Comparison of ENCODE assay signal across 8 cellular contexts in the genomic region with DNA sequence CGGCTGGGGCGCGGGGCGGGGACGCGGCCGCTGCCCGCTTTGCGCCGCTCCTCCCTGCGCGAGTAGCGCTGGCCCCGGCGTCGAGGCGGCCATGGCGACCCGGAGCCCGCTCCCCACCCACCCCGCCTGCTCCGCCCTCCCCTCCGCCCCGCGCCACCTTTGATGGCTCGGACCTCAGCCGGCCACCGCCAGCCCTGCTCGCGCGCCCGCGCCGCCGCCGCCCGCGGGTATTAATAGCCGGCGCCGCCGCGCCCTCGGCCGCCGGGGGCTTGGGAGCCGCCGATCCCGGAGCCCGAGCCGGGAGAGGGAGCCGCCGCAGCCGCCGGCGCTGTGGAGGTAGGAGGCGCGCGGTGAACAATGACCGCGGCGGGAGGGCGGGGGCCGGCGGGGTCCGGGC. TPM values are rescaled to one million over a fixed set of nuclear protein-coding genes. Genes with fewer than 3 reads are reported as not detected.
DNase-seq lines count a peak whose midpoint lies in the region; ATAC-seq and TF ChIP-seq lines count a peak whose summit lies in the region.

No MANE protein-coding gene starts in this region.

- DNase-seq in NCI-H2171 (lab: John Stamatoyannopoulos, UW), result peak; percentile 63
- DNase-seq in NCI-H2171 treated with DMSO at 0.1 percent for 48 hours (lab: John Stamatoyannopoulos, UW), result no peak
- no peak for DNase-seq in fibroblast of villous mesenchyme (ENCODE audit: low read depth)
- no peak for DNase-seq in skeletal muscle cell (ENCODE audit: low read depth)
- DNase-seq in DMS153 treated with DMSO at 0.1 percent for 48 hours (lab: John Stamatoyannopoulos, UW; ENCODE audit: unreplicated experiment), result no peak

- TF ChIP-seq CTCF in fibroblast of villous mesenchyme (IDR thresholded peaks at IDR 0.05; ENCODE audit: insufficient read depth, low read depth, low read length), result no peak

- peak; percentile 13 for ATAC-seq in HG03469 (IDR thresholded peaks at IDR 0.05; ENCODE audit: unreplicated experiment)
- ATAC-seq in GM21529 (IDR thresholded peaks at IDR 0.05; ENCODE audit: unreplicated experiment), result no peak
- no peak for ATAC-seq in activated CD4-positive, CD25-positive, alpha-beta regulatory T cell treated with anti-CD3 and anti-CD28 coated beads, Interleukin-2, amount 50 U/mL, for 24 hours

- H3K4me3 ChIP-seq in fibroblast of villous mesenchyme (ENCODE audit: low read depth, low read length), result peak overlapping the region; percentile 79
- peak overlapping the region; percentile 61 for H3K4me3 ChIP-seq in skeletal muscle cell (ENCODE audit: low read depth, low read length)

RNA-seq across cellular contexts. Expression of a gene that starts 0.3 kb away (rescaled TPM):
- total RNA-seq in fibroblast of villous mesenchyme, result 110 and 125 TPM in 2 replicates

RNA-seq across cellular contexts. Expression of a gene that starts 33.9 kb away (rescaled TPM):
- total RNA-seq in fibroblast of villous mesenchyme, result not detected in 2 replicates
